14 cellular contexts compared by ENCODE assay signal in the genomic region with DNA sequence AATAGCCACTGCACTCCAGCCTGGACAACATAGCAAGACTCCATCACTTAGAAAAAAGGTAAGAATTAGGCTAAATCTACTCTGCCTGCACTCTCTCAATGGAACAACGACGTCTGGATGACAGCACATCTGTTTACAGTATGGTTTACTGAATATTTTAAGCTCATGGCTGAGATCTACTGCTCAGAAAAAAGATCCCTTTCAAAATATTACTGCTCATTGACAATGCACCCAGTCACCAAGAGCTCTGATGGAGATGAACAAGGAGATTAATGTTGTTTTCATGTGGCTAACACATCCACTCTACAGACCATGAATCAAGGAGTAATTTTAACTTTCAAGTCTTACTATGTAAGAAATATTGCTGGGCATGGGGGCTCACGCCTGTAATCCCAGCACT.
"Had no signal": no experiment of that assay in that cellular context is flagged by ENCODE, and none has a peak within 500 bp of the region (broad histone marks: within the 10 kb centered on the region; RNA-seq: fewer than 3 reads in every experiment).

No MANE protein-coding gene starts in this region.

- H3K9me3 ChIP-seq: left lung, ovary had no signal

- H3K36me3 ChIP-seq: brain microvascular endothelial cell, ovary had no signal

- H3K27ac ChIP-seq: brain microvascular endothelial cell, foreskin keratinocyte, left lung, ovary, VCaP had no signal

- H3K27me3 ChIP-seq: brain microvascular endothelial cell, dorsolateral prefrontal cortex, foreskin keratinocyte, left lung, ovary had no signal

- DNase-seq: activated CD4-positive, alpha-beta T cell treated with anti-CD3 and anti-CD28 coated beads for 1 hour; brain microvascular endothelial cell; central memory CD4-positive, alpha-beta T cell; dorsolateral prefrontal cortex; endodermal cell; foreskin keratinocyte; left lung; ovary; stimulated activated CD4-positive, alpha-beta T cell treated with anti-CD3 and anti-CD28 coated beads, Interleukin-4, amount 100 ng/mL, for 1 hour had no signal

- H3K4me3 ChIP-seq: dorsolateral prefrontal cortex, left lung, ovary, smooth muscle cell had no signal

- ATAC-seq: foreskin keratinocyte, left lung, sciatic nerve had no signal

- H3K4me1 ChIP-seq: foreskin keratinocyte had no signal

- H3K4me3 Mint-ChIP-seq: activated T-helper 1 cell treated with anti-CD3 and anti-CD28 coated beads, Interleukin-12 subunit alpha, Interleukin-12 subunit beta, Interleukin-2, Interleukin-4 antibody, amounts not matched to agents 30 ng/mL and 10 ng/mL and 1 ng/mL, durations not matched to agents 14 hours and 24 hours and 36 hours; endodermal cell; T-helper 1 cell treated with Interleukin-12 subunit alpha and Interleukin-12 subunit beta and Interleukin-4 antibody, amounts not matched to agents 30 μg/mL and 1 μg/mL, for 36 hours had no signal

- H3K27ac Mint-ChIP-seq: endodermal cell; T-helper 1 cell treated with Interleukin-12 subunit alpha and Interleukin-12 subunit beta and Interleukin-4 antibody, amounts not matched to agents 30 μg/mL and 1 μg/mL, for 36 hours had no signal

- H3K9me3 Mint-ChIP-seq: activated T-helper 1 cell treated with anti-CD3 and anti-CD28 coated beads, Interleukin-12 subunit alpha, Interleukin-12 subunit beta, Interleukin-2, Interleukin-4 antibody, amounts not matched to agents 30 ng/mL and 10 ng/mL and 1 ng/mL, durations not matched to agents 14 hours and 24 hours and 36 hours; endodermal cell; T-helper 1 cell treated with Interleukin-12 subunit alpha and Interleukin-12 subunit beta and Interleukin-4 antibody, amounts not matched to agents 30 μg/mL and 1 μg/mL, for 36 hours had no signal
